In genomic region chr2:221981918-221982317, GRCh38 we compare ENCODE assay signal across 20 cellular contexts.
"Had no signal": no experiment of that assay in that cellular context is flagged by ENCODE, and none has a peak within 500 bp of the region (broad histone marks: within the 10 kb centered on the region; RNA-seq: fewer than 3 reads in every experiment).

No MANE protein-coding gene starts in this region.

- H3K4me3 Mint-ChIP-seq: activated CD4-positive, alpha-beta T cell treated with anti-CD3 and anti-CD28 coated beads, Interleukin-2, amount 10 ng/mL, durations not matched to agents 7 days and 5 days; activated naive CD4-positive, alpha-beta T cell treated with anti-CD3 and anti-CD28 coated beads for 36 hours; activated naive CD8-positive, alpha-beta T cell treated with anti-CD3 and anti-CD28 coated beads, Interleukin-2, amount 50 U/mL, for 24 hours; activated T-cell treated with anti-CD3 and anti-CD28 coated beads, Interleukin-2, amount 50 U/mL, for 4 hours; central memory CD8-positive, alpha-beta T cell; stimulated activated naive B cell treated with anti-CD40 and anti-IgM and Interleukin-4, amounts not matched to agents 10 μg/mL and 1 μg/mL and 100 μg/mL, for 72 hours had no signal

- H3K4me1 ChIP-seq: colonic mucosa, right lobe of liver, thyroid gland had no signal

- H3K9me3 Mint-ChIP-seq: activated T-cell treated with anti-CD3 and anti-CD28 coated beads, Interleukin-2, amount 50 U/mL, for 4 hours; central memory CD8-positive, alpha-beta T cell; stimulated activated naive B cell treated with anti-CD40 and anti-IgM and Interleukin-4, amounts not matched to agents 10 μg/mL and 1 μg/mL and 100 μg/mL, for 72 hours had no signal

- H3K9me3 ChIP-seq: colonic mucosa, ovary, right lobe of liver, thyroid gland had no signal

- H3K27ac ChIP-seq: colonic mucosa, ovary, right lobe of liver, thyroid gland had no signal

- H3K4me2 ChIP-seq: smooth muscle cell had no signal

- H3K4me3 ChIP-seq: colonic mucosa, lung, ovary, right lobe of liver, smooth muscle cell, thyroid gland had no signal

- H3K27me3 ChIP-seq: colonic mucosa, ovary, right lobe of liver, thyroid gland had no signal

- H3K36me3 Mint-ChIP-seq: stimulated activated naive B cell treated with anti-CD40 and anti-IgM and Interleukin-4, amounts not matched to agents 10 μg/mL and 1 μg/mL and 100 μg/mL, for 72 hours had no signal

- H3K27ac Mint-ChIP-seq: activated CD4-positive, alpha-beta T cell treated with anti-CD3 and anti-CD28 coated beads, Interleukin-2, amount 10 ng/mL, durations not matched to agents 7 days and 5 days; activated naive CD4-positive, alpha-beta T cell treated with anti-CD3 and anti-CD28 coated beads for 36 hours; activated naive CD8-positive, alpha-beta T cell treated with anti-CD3 and anti-CD28 coated beads, Interleukin-2, amount 50 U/mL, for 24 hours; stimulated activated naive B cell treated with anti-CD40 and anti-IgM and Interleukin-4, amounts not matched to agents 10 μg/mL and 1 μg/mL and 100 μg/mL, for 72 hours had no signal

- H3K36me3 ChIP-seq: colonic mucosa, ovary, right lobe of liver, thyroid gland had no signal

- DNase-seq: activated CD4-positive, alpha-beta T cell treated with anti-CD3 and anti-CD28 coated beads, Interleukin-2, amount 10 ng/mL, durations not matched to agents 7 days and 5 days; activated CD8-positive, alpha-beta memory T cell treated with anti-CD3 and anti-CD28 coated beads, Interleukin-2, amount 50 U/mL, for 4 hours; activated naive CD4-positive, alpha-beta T cell treated with anti-CD3 and anti-CD28 coated beads for 36 hours; activated naive CD8-positive, alpha-beta T cell treated with anti-CD3 and anti-CD28 coated beads, Interleukin-2, amount 50 U/mL, for 24 hours; activated T-cell treated with anti-CD3 and anti-CD28 coated beads, Interleukin-2, amount 50 U/mL, for 4 hours; anterior cingulate cortex; colonic mucosa; erythroblast; head of caudate nucleus; kidney; midbrain; ovary; right lobe of liver; stimulated activated CD4-positive, alpha-beta T cell treated with anti-CD3 and anti-CD28 coated beads, Interleukin-4, amount 100 ng/mL, for 1 hour; stimulated activated naive B cell treated with anti-CD40 and anti-IgM and Interleukin-4, amounts not matched to agents 10 μg/mL and 1 μg/mL and 100 μg/mL, for 72 hours; T1000; thyroid gland had no signal

- H3K4me1 Mint-ChIP-seq: activated CD4-positive, alpha-beta T cell treated with anti-CD3 and anti-CD28 coated beads, Interleukin-2, amount 10 ng/mL, durations not matched to agents 7 days and 5 days; activated naive CD8-positive, alpha-beta T cell treated with anti-CD3 and anti-CD28 coated beads, Interleukin-2, amount 50 U/mL, for 24 hours; central memory CD8-positive, alpha-beta T cell; stimulated activated naive B cell treated with anti-CD40 and anti-IgM and Interleukin-4, amounts not matched to agents 10 μg/mL and 1 μg/mL and 100 μg/mL, for 72 hours had no signal

- H3K27me3 Mint-ChIP-seq: activated CD4-positive, alpha-beta T cell treated with anti-CD3 and anti-CD28 coated beads, Interleukin-2, amount 10 ng/mL, durations not matched to agents 7 days and 5 days; central memory CD8-positive, alpha-beta T cell; stimulated activated naive B cell treated with anti-CD40 and anti-IgM and Interleukin-4, amounts not matched to agents 10 μg/mL and 1 μg/mL and 100 μg/mL, for 72 hours had no signal
